Comparison of ENCODE assay signal across 8 cellular contexts in genomic region chr7:139075031-139075652, GRCh38. TPM values are rescaled to one million over a fixed set of nuclear protein-coding genes. Genes with fewer than 3 reads are reported as not detected.
DNase-seq lines count a peak whose midpoint lies in the region; ATAC-seq, FAIRE-seq and TF ChIP-seq lines count a peak whose summit lies in the region.

No MANE protein-coding gene starts in this region.

- no peaks in the 10 kb centered on the region for H3K27me3 ChIP-seq in bronchial epithelial cell (ENCODE audit: control insufficient read depth, insufficient read depth, low read length)

- H3K27ac ChIP-seq in VCaP (peak overlapping the region; percentile 63), kidney (ENCODE audit: low read depth in 2 of 2, low read length in 2 of 2) (peak overlapping the region; percentile 3 to 41)

- ATAC-seq in GM18858 (IDR thresholded peaks at IDR 0.05; ENCODE audit: unreplicated experiment) (peak; percentile 85), HG03095 (IDR thresholded peaks at IDR 0.05; ENCODE audit: unreplicated experiment) (peak; percentile 87)

- FAIRE-seq in bronchial epithelial cell (lab: Jason Lieb, UNC) (no peak), kidney (lab: Jason Lieb, UNC) (peak; percentile 71)

- H3K36me3 ChIP-seq in bronchial epithelial cell (ENCODE audit: control insufficient read depth, insufficient read depth, low read length) (peaks cover 18% of the 10 kb centered on the region), kidney (ENCODE audit: control insufficient read depth in 1 of 2, insufficient read depth in 2 of 2, low read length in 2 of 2) (peaks cover 17 to 56% of the 10 kb centered on the region in 2 donors)

- H3K4me1 ChIP-seq in kidney (ENCODE audit: control insufficient read depth in 1 of 2, insufficient read depth in 1 of 2, low read depth in 1 of 2, low read length in 2 of 2) = no peaks in the 10 kb centered on the region

- H3K4me3 ChIP-seq in bronchial epithelial cell (ENCODE audit: low read depth, low read length) (no peak overlapping the region), kidney (ENCODE audit: low read length in 2 of 2) (no peak overlapping the region)

- peak overlapping the region in 1 of 2 donors; percentile 44 for H3K9ac ChIP-seq in kidney (ENCODE audit: low read length in 2 of 2)

- DNase-seq in AG08396 (ENCODE audit: low spot score) (peak; percentile 77), NCI-H2107 (lab: John Stamatoyannopoulos, UW) (peak; percentile 57), bronchial epithelial cell (ENCODE audit: low read depth) (peak; percentile 72), kidney (peak; percentile 79)
- peak; percentile 51 to 67 for DNase-seq in stimulated activated CD4-positive, alpha-beta T cell treated with anti-CD3 and anti-CD28 coated beads, Interleukin-2, amount 100 ng/mL, for 24 hours

- intact Hi-C loops in kidney (cut with DNase I) = no loop called here

- peak; percentile 92 for TF ChIP-seq CTCF in VCaP (conservative IDR thresholded peaks at IDR 0.05)
- TF ChIP-seq CTCF in bronchial epithelial cell (IDR thresholded peaks at IDR 0.05; ENCODE audit: insufficient read depth, low read length, severe bottlenecking) = peak; percentile 66
- TF ChIP-seq CTCF in kidney (IDR thresholded peaks at IDR 0.05; ENCODE audit: borderline replicate concordance, extremely low read depth, insufficient read depth) = peak; percentile 86

- no peaks in the 10 kb centered on the region for H3K9me3 ChIP-seq in kidney (ENCODE audit: control insufficient read depth in 1 of 2, low read length in 2 of 2)

RNA-seq across cellular contexts. Expression of gene ZC3HAV1, which starts 34.4 kb away (rescaled TPM):
- total RNA-seq in bronchial epithelial cell (10.6 and 11.3 TPM in 2 replicates), kidney (40.2 TPM)
- polyA plus RNA-seq in kidney (ENCODE audit: insufficient read depth, low read depth, low replicate concordance) = 11.1 TPM

RNA-seq across cellular contexts. Expression of gene ZC3HAV1L, which starts 39.3 kb away (rescaled TPM):
- total RNA-seq in bronchial epithelial cell (6.3 and 11.1 TPM in 2 replicates), kidney (16.1 TPM)
- 0.37 TPM for polyA plus RNA-seq in kidney (ENCODE audit: insufficient read depth, low read depth, low replicate concordance)
